In genomic region chr9:76785501-76785900, GRCh38 we compare ENCODE assay signal across 10 cellular contexts. TPM values are rescaled to one million over a fixed set of nuclear protein-coding genes. Genes with fewer than 3 reads are reported as not detected.
"Had no signal": no experiment of that assay in that cellular context is flagged by ENCODE, and none has a peak within 500 bp of the region (broad histone marks: within the 10 kb centered on the region; RNA-seq: fewer than 3 reads in every experiment).

No MANE protein-coding gene starts in this region.

- ATAC-seq: HCT116, K562 had no signal

- H3K4me1 ChIP-seq: HAP-1 had no signal

- H3K27ac ChIP-seq: GM23248 had no signal

- H3K4me3 ChIP-seq: GM23248, HAP-1, K562 had no signal

- H3K9me3 ChIP-seq: HAP-1 had no signal

- H3K36me3 ChIP-seq: HAP-1 had no signal

- DNase-seq: GM23248, GOT3, H7, HFFc6, IMR-90 had no signal

RNA-seq across cellular contexts. Expression of gene PCA3, which starts 21.3 kb away (rescaled TPM):
- total RNA-seq: GM23248, H4, H7, HFFc6, HT-29, IMR-90, K562 had no signal
- polyA plus RNA-seq: GM23248, IMR-90, K562 had no signal
